ENCODE assay signal across 19 cellular contexts in genomic region chr2:105654474-105655004, GRCh38.
DNase-seq lines count a peak whose midpoint lies in the region; ATAC-seq, FAIRE-seq and TF ChIP-seq lines count a peak whose summit lies in the region.
"Had no signal": no experiment of that assay in that cellular context is flagged by ENCODE, and none has a peak within 500 bp of the region (broad histone marks: within the 10 kb centered on the region; RNA-seq: fewer than 3 reads in every experiment).

No MANE protein-coding gene starts in this region.

- H3K4me1 Mint-ChIP-seq in activated T-cell treated with anti-CD3 and anti-CD28 coated beads, Interleukin-2, amount 50 U/mL, for 72 hours (ENCODE audit: low read depth): peaks cover 38% of the 10 kb centered on the region
- H3K4me1 Mint-ChIP-seq in activated T-helper 17 cell treated with anti-CD3 and anti-CD28 coated beads, Interleukin-2, amount 50 U/mL, for 72 hours: no peaks in the 10 kb centered on the region
- H3K4me1 Mint-ChIP-seq: B cell had no signal

- 72 to 76% methylated on average over 2 of the region's 2 CpGs for WGBS in aorta, 2 donors

- FAIRE-seq in keratinocyte (lab: Jason Lieb, UNC): peak; percentile 29
- FAIRE-seq: GM12878, GM19239, H1 had no signal

- H3K36me3 Mint-ChIP-seq in activated T-cell treated with anti-CD3 and anti-CD28 coated beads, Interleukin-2, amount 50 U/mL, for 72 hours (ENCODE audit: insufficient read depth in 2 of 2): peaks cover 1 to 2% of the 10 kb centered on the region in 2 donors
- no peaks in the 10 kb centered on the region for H3K36me3 Mint-ChIP-seq in activated T-helper 17 cell treated with anti-CD3 and anti-CD28 coated beads, Interleukin-2, amount 50 U/mL, for 72 hours (ENCODE audit: low read depth)
- H3K36me3 Mint-ChIP-seq: CD8-positive, alpha-beta T cell had no signal

- H3K4me2 ChIP-seq in keratinocyte (ENCODE audit: control insufficient read depth, extremely low read depth, insufficient read depth, low read depth, low read length): no peak overlapping the region
- H3K4me2 ChIP-seq: BLaER1 treated with 17β-estradiol and CSF1 and Interleukin-3, amounts not matched to agents 10 nM and 100 nM had no signal

- no peaks in the 10 kb centered on the region for H3K9me3 ChIP-seq in keratinocyte (ENCODE audit: control insufficient read depth, low read depth, low read length)
- H3K9me3 ChIP-seq in aorta (ENCODE audit: control insufficient read depth, low read length): no peaks in the 10 kb centered on the region

- DNase-seq in activated T-cell treated with anti-CD3 and anti-CD28 coated beads, Interleukin-2, amount 50 U/mL, for 72 hours: no peak
- no peak for DNase-seq in activated T-cell treated with anti-CD3 and anti-CD28 coated beads for 4 hours
- peak; percentile 15 for DNase-seq in COLO829 (ENCODE audit: low spot score)
- DNase-seq in keratinocyte (ENCODE audit: low read depth, low spot score): no peak
- no peak for DNase-seq in aorta
- DNase-seq: CD8-positive, alpha-beta T cell; COR-L47; DMS 273 treated with DMSO at 0.1 percent for 48 hours; DMS53; DND-41; EL; H9 had no signal

- H2AFZ ChIP-seq in keratinocyte (ENCODE audit: control insufficient read depth, low read length): no peak overlapping the region

- H3K4me3 Mint-ChIP-seq in activated T-cell treated with anti-CD3 and anti-CD28 coated beads, Interleukin-2, amount 50 U/mL, for 72 hours: no peak overlapping the region
- no peak overlapping the region for H3K4me3 Mint-ChIP-seq in activated T-helper 17 cell treated with anti-CD3 and anti-CD28 coated beads, Interleukin-2, amount 50 U/mL, for 72 hours
- H3K4me3 Mint-ChIP-seq: B cell; CD8-positive, alpha-beta T cell; H9 had no signal

- H3K4me1 ChIP-seq in keratinocyte (ENCODE audit: control insufficient read depth, extremely low read depth, insufficient read depth, low read length): no peaks in the 10 kb centered on the region
- H3K4me1 ChIP-seq in aorta (ENCODE audit: control insufficient read depth in 1 of 2, insufficient read depth in 2 of 2, low read length in 2 of 2): no peaks in the 10 kb centered on the region
- H3K4me1 ChIP-seq: BLaER1 treated with 17β-estradiol and CSF1 and Interleukin-3, amounts not matched to agents 10 nM and 100 nM had no signal

- H3K9me1 ChIP-seq in keratinocyte (ENCODE audit: control insufficient read depth, extremely low read depth, insufficient read depth, low read length): no peaks in the 10 kb centered on the region

- H3K4me3 ChIP-seq in keratinocyte (ENCODE audit: control insufficient read depth in 2 of 3, extremely low read depth in 1 of 3, insufficient read depth in 2 of 3, low read depth in 1 of 3, low read length in 3 of 3) (no peak overlapping the region), aorta (ENCODE audit: low read length in 2 of 2) (no peak overlapping the region)
- H3K4me3 ChIP-seq: BLaER1 treated with 17β-estradiol and CSF1 and Interleukin-3, amounts not matched to agents 10 nM and 100 nM; GM12878 had no signal

- H3K27me3 Mint-ChIP-seq in activated T-cell treated with anti-CD3 and anti-CD28 coated beads, Interleukin-2, amount 50 U/mL, for 72 hours (ENCODE audit: low read depth): no peaks in the 10 kb centered on the region
- H3K27me3 Mint-ChIP-seq in activated T-helper 17 cell treated with anti-CD3 and anti-CD28 coated beads, Interleukin-2, amount 50 U/mL, for 72 hours: no peaks in the 10 kb centered on the region

- ATAC-seq in activated T-cell treated with anti-CD3 and anti-CD28 coated beads, Interleukin-2, amount 50 U/mL, for 72 hours (replicated peaks in 1 of 2): peak; percentile 54 to 58
- ATAC-seq in activated T-helper 17 cell treated with anti-CD3 and anti-CD28 coated beads, Interleukin-2, amount 50 U/mL, for 72 hours (replicated peaks): peak; percentile 15
- no peak for ATAC-seq in GM18498 (IDR thresholded peaks at IDR 0.05; ENCODE audit: unreplicated experiment)
- ATAC-seq in aorta (ENCODE audit: low FRiP score): no peak
- ATAC-seq: CD8-positive, alpha-beta T cell; GM12878 had no signal

- H3K27ac ChIP-seq in keratinocyte (ENCODE audit: control insufficient read depth, insufficient read depth, low read length) (no peak overlapping the region), aorta (ENCODE audit: low read depth in 1 of 2, low read length in 2 of 2) (no peak overlapping the region)
- H3K27ac ChIP-seq: BLaER1 treated with 17β-estradiol and CSF1 and Interleukin-3, amounts not matched to agents 10 nM and 100 nM had no signal

- no peaks in the 10 kb centered on the region for H4K20me1 ChIP-seq in keratinocyte (ENCODE audit: control insufficient read depth, extremely low read depth, insufficient read depth, low read length)
- H4K20me1 ChIP-seq: BLaER1 treated with 17β-estradiol and CSF1 and Interleukin-3, amounts not matched to agents 10 nM and 100 nM had no signal

- H3K9ac ChIP-seq in keratinocyte (ENCODE audit: control insufficient read depth, extremely low read depth, insufficient read depth, low read length): no peak overlapping the region
- H3K9ac ChIP-seq: BLaER1 treated with 17β-estradiol and CSF1 and Interleukin-3, amounts not matched to agents 10 nM and 100 nM had no signal

- dilution Hi-C loops in keratinocyte (cut with MboI; ENCODE audit: extremely low pct_ligation_motif_present, low sequenced_read_pairs): no loop called here

- H3K79me2 ChIP-seq in keratinocyte (ENCODE audit: control insufficient read depth, insufficient read depth, low read length): no peaks in the 10 kb centered on the region

- intact Hi-C loops in aorta (cut with DNase I): no loop called here

- TF ChIP-seq CTCF in keratinocyte (optimal IDR thresholded peaks at IDR 0.05 in 1 of 3, IDR thresholded peaks at IDR 0.05 in 1 of 3, conservative IDR thresholded peaks at IDR 0.05 in 1 of 3; ENCODE audit: extremely low read depth in 1 of 3, insufficient read depth in 2 of 3, low read length in 3 of 3): no peak

- no peaks in the 10 kb centered on the region for H3K36me3 ChIP-seq in keratinocyte (ENCODE audit: control insufficient read depth in 2 of 2, extremely low read depth in 1 of 2, insufficient read depth in 2 of 2, low read length in 2 of 2)
- H3K36me3 ChIP-seq in aorta (ENCODE audit: control insufficient read depth in 1 of 2, insufficient read depth in 2 of 2, low read length in 1 of 2): no peaks in the 10 kb centered on the region
- H3K36me3 ChIP-seq: BLaER1 treated with 17β-estradiol and CSF1 and Interleukin-3, amounts not matched to agents 10 nM and 100 nM had no signal

- no peaks in the 10 kb centered on the region for H3K27me3 ChIP-seq in keratinocyte (ENCODE audit: control insufficient read depth, extremely low read depth, insufficient read depth, low read length)
- H3K27me3 ChIP-seq in aorta (ENCODE audit: control insufficient read depth in 1 of 2, insufficient read depth in 2 of 2, low read length in 1 of 2): no peaks in the 10 kb centered on the region
- H3K27me3 ChIP-seq: BLaER1 treated with 17β-estradiol and CSF1 and Interleukin-3, amounts not matched to agents 10 nM and 100 nM had no signal

- H3K9me3 Mint-ChIP-seq in activated T-cell treated with anti-CD3 and anti-CD28 coated beads, Interleukin-2, amount 50 U/mL, for 72 hours: peaks cover 0 to 1% of the 10 kb centered on the region in 2 donors
- H3K9me3 Mint-ChIP-seq in activated T-helper 17 cell treated with anti-CD3 and anti-CD28 coated beads, Interleukin-2, amount 50 U/mL, for 72 hours: no peaks in the 10 kb centered on the region
- H3K9me3 Mint-ChIP-seq: CD8-positive, alpha-beta T cell had no signal

- H3K27ac Mint-ChIP-seq in activated T-cell treated with anti-CD3 and anti-CD28 coated beads, Interleukin-2, amount 50 U/mL, for 72 hours: no peak overlapping the region
- H3K27ac Mint-ChIP-seq in activated T-helper 17 cell treated with anti-CD3 and anti-CD28 coated beads, Interleukin-2, amount 50 U/mL, for 72 hours: peak overlapping the region; percentile 25
- H3K27ac Mint-ChIP-seq: B cell; CD8-positive, alpha-beta T cell; H9 had no signal

Comparison
In these comparisons a context has a peak if more than half of its experiments do, and no peak if none do; other contexts are left out.
1. ATAC-seq: peak in activated T-cell treated with anti-CD3 and anti-CD28 coated beads, Interleukin-2, amount 50 U/mL, for 72 hours (2 of 2) and activated T-helper 17 cell treated with anti-CD3 and anti-CD28 coated beads, Interleukin-2, amount 50 U/mL, for 72 hours (single experiment); none in GM18498 (single experiment) and aorta (single experiment).